In the genomic region with DNA sequence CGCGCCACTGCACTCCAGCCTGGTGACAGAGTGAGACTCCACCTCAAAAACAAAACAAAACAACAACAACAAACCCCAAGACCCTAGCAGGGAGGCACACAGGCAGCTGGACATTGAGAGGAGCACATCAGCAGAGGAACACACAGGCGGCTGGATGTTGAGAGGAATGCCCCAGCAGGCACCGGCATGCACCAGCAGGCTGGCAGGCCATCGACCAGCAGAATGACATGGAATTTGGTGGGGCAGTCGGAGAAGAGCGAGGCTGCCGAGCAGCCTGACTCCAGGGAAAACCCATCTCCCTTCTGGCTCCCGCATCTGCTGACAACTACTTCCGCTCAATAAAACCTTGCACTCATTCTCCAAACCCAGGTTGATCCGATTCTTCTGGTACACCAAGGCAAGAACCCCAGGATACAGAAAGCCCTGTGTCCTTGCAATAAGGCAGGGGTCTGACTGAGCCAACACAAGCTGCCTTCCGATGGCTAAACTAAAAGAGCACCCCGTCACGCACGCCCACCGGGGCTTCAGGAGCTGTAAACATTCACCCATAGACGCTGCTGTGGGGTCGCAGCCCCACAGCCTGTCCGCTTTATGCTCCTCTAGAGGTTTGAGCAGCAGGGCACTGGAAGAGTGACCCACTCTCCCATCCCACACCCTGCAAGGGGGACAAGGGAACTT, we compare ENCODE assay signal across 30 cellular contexts.
A peak's percentile ranks its signal among the peaks of the same experiment; 100 is the strongest.
DNase-seq lines count a peak whose midpoint lies in the region; ATAC-seq and TF ChIP-seq lines count a peak whose summit lies in the region.
"Had no signal": no experiment of that assay in that cellular context is flagged by ENCODE, and none has a peak within 500 bp of the region (broad histone marks: within the 10 kb centered on the region; RNA-seq: fewer than 3 reads in every experiment).

No MANE protein-coding gene starts in this region.

- intact Hi-C loops in mucosa of descending colon (cut with DNase I, micrococcal nuclease): no loop called here

- H3K27ac Mint-ChIP-seq in T-helper 17 cell: peak overlapping the region; percentile 65
- H3K27ac Mint-ChIP-seq: activated naive CD8-positive, alpha-beta T cell; natural killer cell treated with Interleukin-12 subunit alpha and Interleukin-12 subunit beta and Interleukin-15 and Interleukin-18, amount 100 ng/mL, for 72 hours had no signal

- DNase-seq in T-helper 17 cell (no peak), epithelial cell of esophagus (ENCODE audit: low read depth) (peak; percentile 58), mucosa of descending colon (peak in 2 of 3 donors; percentile 13 to 29), suprapubic skin (ENCODE audit: low spot score in 2 of 2) (peak; percentile 42 to 70)
- DNase-seq: activated CD4-positive, alpha-beta T cell treated with anti-CD3 and anti-CD28 coated beads for 4 hours; activated effector memory CD4-positive, alpha-beta T cell treated with Interleukin-2 at 50 U/mL for 16 hours; activated T-cell treated with anti-CD3 and anti-CD28 coated beads, Interleukin-2, amount 50 U/mL, for 1 hour; caudate nucleus; COR-L47; cortex of kidney; DMS53; effector memory CD8-positive, alpha-beta T cell; foreskin fibroblast; HCEC 1CT; Karpas-422; MV-4-11; NCI-H1436; NCI-H2081; NCI-H345; NCI-H69; retina; SHP77; stimulated activated naive CD4-positive, alpha-beta T cell treated with Interleukin-2 at 50 U/mL for 16 hours had no signal

- ATAC-seq in T-helper 17 cell (no peak), mucosa of descending colon (no peak), HG03280 (IDR thresholded peaks at IDR 0.05; ENCODE audit: unreplicated experiment) (no peak), esophagus mucosa (no peak), HG03378 (IDR thresholded peaks at IDR 0.05; ENCODE audit: unreplicated experiment) (no peak)
- ATAC-seq: effector memory CD8-positive, alpha-beta T cell; natural killer cell treated with Interleukin-12 subunit alpha and Interleukin-12 subunit beta and Interleukin-15 and Interleukin-18, amount 100 ng/mL, for 72 hours; Panc1 had no signal

- no peak overlapping the region for H3K4me3 Mint-ChIP-seq in T-helper 17 cell
- H3K4me3 Mint-ChIP-seq: activated naive CD8-positive, alpha-beta T cell; effector memory CD8-positive, alpha-beta T cell; natural killer cell treated with Interleukin-12 subunit alpha and Interleukin-12 subunit beta and Interleukin-15 and Interleukin-18, amount 100 ng/mL, for 72 hours had no signal

- no peak overlapping the region for H3K4me3 ChIP-seq in epithelial cell of esophagus (ENCODE audit: low read length)
- no peak overlapping the region for H3K4me3 ChIP-seq in mucosa of descending colon
- no peak overlapping the region for H3K4me3 ChIP-seq in suprapubic skin
- H3K4me3 ChIP-seq: ovary had no signal

- TF ChIP-seq CTCF in epithelial cell of esophagus (IDR thresholded peaks at IDR 0.05; ENCODE audit: insufficient read depth, low read depth, low read length, missing control alignments) (no peak), mucosa of descending colon (IDR thresholded peaks at IDR 0.05) (no peak), suprapubic skin (IDR thresholded peaks at IDR 0.05) (no peak)

- WGBS in suprapubic skin: 79% methylated on average over 13 of the region's 19 CpGs

- no peaks in the 10 kb centered on the region for H3K36me3 Mint-ChIP-seq in T-helper 17 cell (ENCODE audit: low read depth)
- H3K36me3 Mint-ChIP-seq: activated naive CD8-positive, alpha-beta T cell; natural killer cell treated with Interleukin-12 subunit alpha and Interleukin-12 subunit beta and Interleukin-15 and Interleukin-18, amount 100 ng/mL, for 72 hours had no signal

- TF ChIP-seq EP300 in suprapubic skin (IDR thresholded peaks at IDR 0.05): no peak

- TF ChIP-seq POLR2A in suprapubic skin (IDR thresholded peaks at IDR 0.05): no peak

- H3K4me1 ChIP-seq in mucosa of descending colon (ENCODE audit: low read depth) (peaks cover 49% of the 10 kb centered on the region), suprapubic skin (peaks cover 5% of the 10 kb centered on the region)

- H3K27me3 Mint-ChIP-seq in T-helper 17 cell: no peaks in the 10 kb centered on the region
- H3K27me3 Mint-ChIP-seq: activated naive CD8-positive, alpha-beta T cell had no signal

- no peak overlapping the region for H3K27ac ChIP-seq in suprapubic skin
- H3K27ac ChIP-seq: ovary had no signal

- H3K4me1 Mint-ChIP-seq in T-helper 17 cell: no peaks in the 10 kb centered on the region

- no peaks in the 10 kb centered on the region for H3K27me3 ChIP-seq in suprapubic skin
- H3K27me3 ChIP-seq: ovary had no signal

- H3K36me3 ChIP-seq in mucosa of descending colon (ENCODE audit: low read depth): no peaks in the 10 kb centered on the region
- no peaks in the 10 kb centered on the region for H3K36me3 ChIP-seq in suprapubic skin
- H3K36me3 ChIP-seq: ovary had no signal

- H3K9me3 ChIP-seq in T-helper 17 cell (ENCODE audit: control insufficient read depth, low read length, poor library complexity, severe bottlenecking) (no peaks in the 10 kb centered on the region), mucosa of descending colon (no peaks in the 10 kb centered on the region), suprapubic skin (no peaks in the 10 kb centered on the region)
- H3K9me3 ChIP-seq: ovary had no signal

Comparison
In these comparisons a context has a peak if more than half of its experiments do, and no peak if none do; other contexts are left out.
1. DNase-seq: peak in epithelial cell of esophagus (single experiment), mucosa of descending colon (2 of 3) and suprapubic skin (2 of 2); none in T-helper 17 cell (0 of 3).